Comparison of ENCODE assay signal across 1 cellular context in genomic region chr7:134058980-134059379, GRCh38.
TF ChIP-seq lines count a peak whose summit lies in the region.

No MANE protein-coding gene starts in this region.

TF ChIP-seq in HCT116, 20 proteins besides CTCF, POLR2A, EP300 and RAD21 (continued from another document):
- peak; percentile 55 for TF ChIP-seq REST (IDR thresholded peaks at IDR 0.05; ENCODE audit: low read depth)
